In the genomic region with DNA sequence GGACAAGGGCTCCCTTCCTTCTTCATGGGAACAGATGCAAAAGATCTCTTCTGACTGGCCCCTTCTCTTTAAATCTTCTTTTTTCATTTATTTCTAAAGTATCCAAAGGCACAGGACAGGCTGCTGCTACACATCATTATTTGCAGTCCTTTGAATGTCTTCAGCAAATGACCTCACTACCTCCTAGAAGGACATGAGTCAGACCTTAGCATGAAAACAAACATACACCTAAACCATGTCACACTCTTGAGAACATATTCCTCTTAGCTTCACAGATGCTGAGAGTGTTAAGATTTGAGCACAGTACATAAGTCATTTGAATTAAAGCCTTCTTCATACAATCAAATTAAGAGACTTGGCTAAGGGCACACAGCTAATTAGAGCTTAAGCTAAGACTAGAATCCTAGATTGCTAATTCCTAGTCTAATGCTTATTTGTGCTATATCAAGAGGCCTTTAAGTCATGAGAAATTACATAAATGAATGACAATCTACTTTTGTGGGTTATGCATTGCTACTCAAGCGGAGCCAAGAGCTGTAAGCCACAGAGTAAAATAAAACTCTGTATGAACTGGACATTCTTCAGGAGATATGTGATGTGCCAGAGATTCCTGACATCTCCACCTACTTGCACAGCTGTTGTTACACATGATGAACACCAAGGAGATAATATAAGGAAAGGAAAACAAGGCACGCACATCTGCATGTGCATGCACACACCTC, we compare ENCODE assay signal across 8 cellular contexts.
DNase-seq lines count a peak whose midpoint lies in the region; ATAC-seq and TF ChIP-seq lines count a peak whose summit lies in the region.

No MANE protein-coding gene starts in this region.

- H3K4me3 Mint-ChIP-seq in naive thymus-derived CD4-positive, alpha-beta T cell: peak overlapping the region in 1 of 10 donors; percentile 7

- H3K4me1 ChIP-seq in HEK293 (ENCODE audit: control insufficient read depth, insufficient read depth, low read length) (no peaks in the 10 kb centered on the region), PC-3 (ENCODE audit: insufficient read depth, low read length) (peaks cover 18% of the 10 kb centered on the region)
- H3K4me1 ChIP-seq in naive thymus-derived CD4-positive, alpha-beta T cell (ENCODE audit: control insufficient read depth in 2 of 2, insufficient read depth in 2 of 2, low read length in 2 of 2): no peaks in the 10 kb centered on the region

- H3K27ac ChIP-seq in HEK293 (ENCODE audit: extremely low read depth, low read depth, low read length) (no peak overlapping the region), PC-3 (ENCODE audit: low read length) (peak overlapping the region; percentile 39)
- no peak overlapping the region for H3K27ac ChIP-seq in naive thymus-derived CD4-positive, alpha-beta T cell (ENCODE audit: low read depth, low read length)

- H3K9me2 ChIP-seq in PC-3 (replicated peaks; ENCODE audit: low read length): no peaks in the 10 kb centered on the region

- H3K4me2 ChIP-seq in PC-3 (ENCODE audit: low read length): peak overlapping the region; percentile 9

- H3K9me3 ChIP-seq in HEK293 (ENCODE audit: control insufficient read depth, insufficient read depth, low read depth, low read length) (no peaks in the 10 kb centered on the region), PC-3 (ENCODE audit: low read length) (no peaks in the 10 kb centered on the region)
- H3K9me3 ChIP-seq in naive thymus-derived CD4-positive, alpha-beta T cell (ENCODE audit: control insufficient read depth in 2 of 3, low read length in 3 of 3): no peaks in the 10 kb centered on the region

- peaks cover 0 to 22% (median 12%) of the 10 kb centered on the region in 7 donors for H3K4me1 Mint-ChIP-seq in naive thymus-derived CD4-positive, alpha-beta T cell

- CTCF ChIA-PET in HEK293 (lab: Yijun Ruan, JAX) (interaction anchor here (0.6 kb wide), 1 partner anchor 42 kb away, joined by 3 read pairs; no protein-coding TSS in a partner anchor), PC-3 (lab: Charles Lee) (interaction anchor here (0.7 kb wide), 1 partner anchor 1116 kb away, joined by 4 read pairs; no protein-coding TSS in a partner anchor)
- CTCF ChIA-PET in naive thymus-derived CD4-positive, alpha-beta T cell (lab: Charles Lee): interaction anchor here (0.8 kb wide), 1 partner anchor 53 kb away, joined by 3 read pairs; no protein-coding TSS in a partner anchor

- ATAC-seq in GM18508 (IDR thresholded peaks at IDR 0.05; ENCODE audit: insufficient read depth, unreplicated experiment): peak; percentile 89
- ATAC-seq in PC-3: peak; percentile 100
- ATAC-seq in naive thymus-derived CD4-positive, alpha-beta T cell: peak; percentile 68

- H3K27ac Mint-ChIP-seq in naive thymus-derived CD4-positive, alpha-beta T cell: peak overlapping the region in 1 of 9 donors; percentile 26

- peaks cover 0 to 12% (median 0%) of the 10 kb centered on the region in 11 donors for H3K9me3 Mint-ChIP-seq in naive thymus-derived CD4-positive, alpha-beta T cell

- TF ChIP-seq CTCF in HEK293 (tag by site-specific recombination; IDR thresholded peaks at IDR 0.05) (no peak), PC-3 (conservative IDR thresholded peaks at IDR 0.05; ENCODE audit: low read depth, low read length) (no peak)

- H3F3A ChIP-seq in PC-3 (ENCODE audit: low read length, unreplicated experiment): no peaks in the 10 kb centered on the region

- intact Hi-C loops in PC-3 (cut with micrococcal nuclease): loop anchor here (10.0 kb wide), 1 partner anchor 856 kb away; no protein-coding TSS in a partner anchor
- intact Hi-C loops in naive thymus-derived CD4-positive, alpha-beta T cell (cut with micrococcal nuclease): loop anchor here in 1 of 2 donors (5.0 kb wide), 1 partner anchor 48 kb away; no protein-coding TSS in a partner anchor

- H3K4me3 ChIP-seq in HEK293 (ENCODE audit: low read depth, low read length) (no peak overlapping the region), PC-3 (ENCODE audit: low read length) (no peak overlapping the region), H7 (ENCODE audit: insufficient read depth, low read depth, low read length) (no peak overlapping the region)
- no peak overlapping the region for H3K4me3 ChIP-seq in naive thymus-derived CD4-positive, alpha-beta T cell (ENCODE audit: low read length)

- peaks cover 0 to 4% (median 0%) of the 10 kb centered on the region in 5 donors for H3K27me3 Mint-ChIP-seq in naive thymus-derived CD4-positive, alpha-beta T cell

- no peaks in the 10 kb centered on the region for H4K20me1 ChIP-seq in PC-3 (ENCODE audit: low read length)

- H2AFZ ChIP-seq in PC-3 (ENCODE audit: low read length): no peak overlapping the region

- no peaks in the 10 kb centered on the region for H3K36me3 ChIP-seq in HEK293 (ENCODE audit: control insufficient read depth in 2 of 2, insufficient read depth in 1 of 2, low read length in 2 of 2)
- no peaks in the 10 kb centered on the region for H3K36me3 ChIP-seq in PC-3 (ENCODE audit: low read depth, low read length)
- no peaks in the 10 kb centered on the region for H3K36me3 ChIP-seq in naive thymus-derived CD4-positive, alpha-beta T cell (ENCODE audit: control insufficient read depth in 2 of 3, insufficient read depth in 3 of 3, low read length in 3 of 3)
- no peaks in the 10 kb centered on the region for H3K36me3 ChIP-seq in H7 (replicated peaks; ENCODE audit: control insufficient read depth, insufficient read depth, low read length)

- H3K36me3 Mint-ChIP-seq in naive thymus-derived CD4-positive, alpha-beta T cell: peaks cover 0 to 7% (median 0%) of the 10 kb centered on the region in 5 donors

- no peaks in the 10 kb centered on the region for H3K27me3 ChIP-seq in PC-3 (ENCODE audit: low read length)
- no peaks in the 10 kb centered on the region for H3K27me3 ChIP-seq in naive thymus-derived CD4-positive, alpha-beta T cell (ENCODE audit: control insufficient read depth in 2 of 2, insufficient read depth in 2 of 2, low read length in 2 of 2)
- H3K27me3 ChIP-seq in H7 (ENCODE audit: control insufficient read depth, insufficient read depth, low read length): no peaks in the 10 kb centered on the region

- no TSS peak for BruUV-seq in PC-3 (replicated peaks; lab: Mats Ljungman, UMichigan)

- no peaks in the 10 kb centered on the region for H3K79me2 ChIP-seq in PC-3 (ENCODE audit: low read length)

- POLR2A ChIA-PET in HEK293 (lab: Yijun Ruan, JAX): no interaction called here
- POLR2A ChIA-PET in PC-3 (lab: Charles Lee; ENCODE audit: unreplicated experiment): interaction anchor here (0.5 kb wide), 1 partner anchor 17 kb away, joined by 4 read pairs; no protein-coding TSS in a partner anchor
- POLR2A ChIA-PET in naive thymus-derived CD4-positive, alpha-beta T cell (lab: Charles Lee): no interaction called here

- DNase-seq in PC-3 (peak; percentile 82), NCI-H187 (lab: John Stamatoyannopoulos, UW) (no peak), midbrain (lab: John Stamatoyannopoulos, UW) (no peak), H7 (no peak), mucosa of gallbladder (ENCODE audit: low spot score) (no peak)
- no peak for DNase-seq in naive thymus-derived CD4-positive, alpha-beta T cell

- H3K9ac ChIP-seq in PC-3 (ENCODE audit: low read length): no peak overlapping the region

TF ChIP-seq in HEK293, 187 proteins besides CTCF, POLR2A, EP300 and RAD21:
- TF ChIP-seq ZNF169 (tag by site-specific recombination; IDR thresholded peaks at IDR 0.05) (no peak), ZBTB21 (tag by site-specific recombination; IDR thresholded peaks at IDR 0.05) (0 out of 2 replicates have a peak, but pooled peaks have one; percentile 25), ZFP37 (tag by site-specific recombination; IDR thresholded peaks at IDR 0.05) (0 out of 2 replicates have a peak, but pooled peaks have one; percentile 29)
